12 cellular contexts compared by ENCODE assay signal in genomic region chr6:112298021-112298745, GRCh38. TPM values are rescaled to one million over a fixed set of nuclear protein-coding genes. Genes with fewer than 3 reads are reported as not detected.
A peak's percentile ranks its signal among the peaks of the same experiment; 100 is the strongest.
DNase-seq lines count a peak whose midpoint lies in the region; ATAC-seq, FAIRE-seq and TF ChIP-seq lines count a peak whose summit lies in the region.
"Had no signal": no experiment of that assay in that cellular context is flagged by ENCODE, and none has a peak within 500 bp of the region (broad histone marks: within the 10 kb centered on the region; RNA-seq: fewer than 3 reads in every experiment).

No MANE protein-coding gene starts in this region.

- H3K27ac ChIP-seq in H9 (ENCODE audit: insufficient read length, low read depth, low read length), result no peak overlapping the region

- no peak overlapping the region for H4K91ac ChIP-seq in H9 (ENCODE audit: insufficient read length, low read depth, low read length)

- no peaks in the 10 kb centered on the region for H3K27me3 ChIP-seq in H9 (ENCODE audit: insufficient read depth, low read length)

- no peak overlapping the region for H2AFZ ChIP-seq in H9 (ENCODE audit: low read length)

- H3K9me3 Mint-ChIP-seq in H9, result no peaks in the 10 kb centered on the region
- H3K9me3 Mint-ChIP-seq: natural killer cell treated with Interleukin-12 subunit alpha and Interleukin-12 subunit beta and Interleukin-15 and Interleukin-18, amount 100 ng/mL, for 72 hours had no signal

- H2BK20ac ChIP-seq in H9 (ENCODE audit: low read depth, low read length, poor library complexity, severe bottlenecking), result no peak overlapping the region

- peaks cover 1% of the 10 kb centered on the region; the same call in 1 of the 2 replicates for H3K27me3 Mint-ChIP-seq in H9 (ENCODE audit: low read depth)

- H3T11ph ChIP-seq in H9 (ENCODE audit: low read length), result no peak overlapping the region

- H3K27ac Mint-ChIP-seq in H9, result no peak overlapping the region; a peak in 1 of 7 replicates
- H3K27ac Mint-ChIP-seq: natural killer cell treated with Interleukin-12 subunit alpha and Interleukin-12 subunit beta and Interleukin-15 and Interleukin-18, amount 100 ng/mL, for 72 hours had no signal

- no peak overlapping the region for H3K4ac ChIP-seq in H9 (ENCODE audit: low read depth, low read length)

- no peak overlapping the region for H3K4me3 Mint-ChIP-seq in H9
- H3K4me3 Mint-ChIP-seq: natural killer cell treated with Interleukin-12 subunit alpha and Interleukin-12 subunit beta and Interleukin-15 and Interleukin-18, amount 100 ng/mL, for 72 hours had no signal

- no peak overlapping the region for H2BK120ac ChIP-seq in H9 (ENCODE audit: low read depth, low read length, poor library complexity, severe bottlenecking)

- no peak overlapping the region for H4K8ac ChIP-seq in H9 (replicated peaks; ENCODE audit: insufficient read length, low read depth, low read length)

- no peak overlapping the region for H2BK15ac ChIP-seq in H9 (ENCODE audit: low read depth, low read length)

- H3K79me2 ChIP-seq in H9 (ENCODE audit: insufficient read depth, low read length), result no peaks in the 10 kb centered on the region

- no peak overlapping the region for H3K23ac ChIP-seq in H9 (ENCODE audit: insufficient read length, low read depth, low read length)

- peak; percentile 60 for DNase-seq in DMS53 (lab: John Stamatoyannopoulos, UW)
- no peak for DNase-seq in Right ventricle myocardium superior
- peak; percentile 70 for DNase-seq in retina
- DNase-seq in NCI-H2171 (lab: John Stamatoyannopoulos, UW), result no peak
- no peak for DNase-seq in NCI-H1694 (lab: John Stamatoyannopoulos, UW)
- DNase-seq in H9, result no peak
- DNase-seq: DMS153, erythroblast, NCI-H1930 had no signal

- no peak overlapping the region for H2AK5ac ChIP-seq in H9 (ENCODE audit: insufficient read length, low read length)

- H3K4me2 ChIP-seq in H9 (ENCODE audit: insufficient read depth, insufficient read length, low read length), result no peak overlapping the region

- H2BK5ac ChIP-seq in H9 (ENCODE audit: insufficient read length, low read length), result no peak overlapping the region

- no peak overlapping the region for H3K14ac ChIP-seq in H9 (ENCODE audit: insufficient read depth, low read length)

- H3K9ac ChIP-seq in H9 (ENCODE audit: extremely low read depth, insufficient read length, low read length), result no peak overlapping the region

- no peaks in the 10 kb centered on the region for H3K23me2 ChIP-seq in H9 (ENCODE audit: insufficient read length, low read depth, low read length, poor library complexity, severe bottlenecking)

- ATAC-seq in Right ventricle myocardium superior (ENCODE audit: poor library complexity) (peak; percentile 81), GM19397 (IDR thresholded peaks at IDR 0.05; ENCODE audit: unreplicated experiment) (no peak)
- ATAC-seq: natural killer cell treated with Interleukin-12 subunit alpha and Interleukin-12 subunit beta and Interleukin-15 and Interleukin-18, amount 100 ng/mL, for 72 hours had no signal

- intact Hi-C loops in Right ventricle myocardium superior (cut with DNase I), result no loop called here

- peak; percentile 75 for FAIRE-seq in TTC549 (lab: Jason Lieb, UNC)

- H3K9me3 ChIP-seq in H9 (ENCODE audit: control insufficient read depth, low read depth, low read length), result no peaks in the 10 kb centered on the region

- H4K5ac ChIP-seq in H9 (ENCODE audit: insufficient read length, low read depth, low read length), result no peak overlapping the region

- H3K36me3 Mint-ChIP-seq in H9 (ENCODE audit: insufficient read depth in 1 of 3, low read depth in 3 of 3), result no peaks in the 10 kb centered on the region

- whole genome bisulfite sequencing in H9 (ENCODE audit: extremely low coverage, insufficient read length, low lambda C conversion rate), result no CpG with 5 or more reads among the region's 7 CpGs

- no peak overlapping the region for H3K56ac ChIP-seq in H9 (ENCODE audit: insufficient read length, low read depth, low read length)

- H3K4me1 Mint-ChIP-seq in H9, result peaks cover 3 to 4% of the 10 kb centered on the region in 2 experiments; a peak in 2 of 4 replicates

- no peaks in the 10 kb centered on the region for H3K4me1 ChIP-seq in H9 (ENCODE audit: insufficient read depth, low read length)

- no peak overlapping the region for H2BK12ac ChIP-seq in H9 (ENCODE audit: insufficient read length, low read depth, low read length)

- no peak overlapping the region for H3K18ac ChIP-seq in H9 (ENCODE audit: insufficient read length, low read depth, low read length)

- TF ChIP-seq CTCF in H9 (conservative IDR thresholded peaks at IDR 0.05), result no peak

- no peaks in the 10 kb centered on the region for H4K20me1 ChIP-seq in H9 (ENCODE audit: control insufficient read depth, insufficient read depth, insufficient read length)

- H3K79me1 ChIP-seq in H9 (ENCODE audit: insufficient read depth, low read depth, low read length, poor library complexity, severe bottlenecking), result no peaks in the 10 kb centered on the region

RNA-seq across cellular contexts. Expression of gene LAMA4, which starts 43.8 kb away (rescaled TPM):
- total RNA-seq in Right ventricle myocardium superior (71.1 TPM), H9 (2021) (1.0 and 1.1 TPM in 2 replicates)
- total RNA-seq: natural killer cell treated with Interleukin-12 subunit alpha and Interleukin-12 subunit beta and Interleukin-15 and Interleukin-18, amount 100 ng/mL, for 72 hours had no signal

RNA-seq across cellular contexts. Expression of gene RFPL4B, which starts 48.9 kb away (rescaled TPM):
- total RNA-seq in Right ventricle myocardium superior (not detected), H9 (2021) (not detected in 2 replicates)
- total RNA-seq: natural killer cell treated with Interleukin-12 subunit alpha and Interleukin-12 subunit beta and Interleukin-15 and Interleukin-18, amount 100 ng/mL, for 72 hours had no signal

Comparison
In these comparisons a context has a peak if more than half of its experiments do, and no peak if none do; other contexts are left out.
1. DNase-seq: peak in DMS53 (single experiment) and retina (single experiment); none in Right ventricle myocardium superior (single experiment), NCI-H2171 (single experiment), NCI-H1694 (single experiment) and H9 (single experiment).
2. RNA of gene LAMA4, which starts 43.8 kb away (total RNA-seq): 71.1 TPM in Right ventricle myocardium superior (single experiment); 1.0 to 1.1 TPM in H9; every median in the first group is over 10 times any median in the second.